Comparison of ENCODE assay signal across 24 cellular contexts in genomic region chr2:239611222-239611795, GRCh38.
DNase-seq lines count a peak whose midpoint lies in the region; ATAC-seq and TF ChIP-seq lines count a peak whose summit lies in the region.
"Had no signal": no experiment of that assay in that cellular context is flagged by ENCODE, and none has a peak within 500 bp of the region (broad histone marks: within the 10 kb centered on the region; RNA-seq: fewer than 3 reads in every experiment).

No MANE protein-coding gene starts in this region.

- H3K23ac ChIP-seq in neuronal stem cell (ENCODE audit: low read depth, low read length, poor library complexity), result no peak overlapping the region

- peak overlapping the region in 1 of 2 donors; percentile 36 for H3K4me3 ChIP-seq in neuronal stem cell (ENCODE audit: low read length in 2 of 2)
- H3K4me3 ChIP-seq in PC-9, result no peak overlapping the region
- H3K4me3 ChIP-seq: gastrocnemius medialis, right lobe of liver, suprapubic skin had no signal

- no peak overlapping the region for H2BK12ac ChIP-seq in neuronal stem cell (ENCODE audit: low read length)

- no peak overlapping the region for H2AK5ac ChIP-seq in neuronal stem cell (ENCODE audit: low read depth, low read length)

- peak overlapping the region; percentile 21 for H3K18ac ChIP-seq in neuronal stem cell (ENCODE audit: low read length)

- H3F3A ChIP-seq in PC-9 (ENCODE audit: insufficient read depth, low read depth), result no peaks in the 10 kb centered on the region

- H2AFZ ChIP-seq in neuronal stem cell (ENCODE audit: low read length) (no peak overlapping the region), PC-9 (no peak overlapping the region)

- no peak overlapping the region for H2BK120ac ChIP-seq in neuronal stem cell (ENCODE audit: low read depth, low read length)

- H3K27ac ChIP-seq in neuronal stem cell (replicated peaks; ENCODE audit: low read length) (no peak overlapping the region), PC-9 (no peak overlapping the region)
- H3K27ac ChIP-seq: gastrocnemius medialis, right lobe of liver, suprapubic skin had no signal

- H3K79me1 ChIP-seq in neuronal stem cell (ENCODE audit: low read depth, low read length), result no peaks in the 10 kb centered on the region

- no peak overlapping the region for H4K8ac ChIP-seq in neuronal stem cell (ENCODE audit: low read depth, low read length)

- TF ChIP-seq CTCF in PC-9 (conservative IDR thresholded peaks at IDR 0.05), result no peak

- no peaks in the 10 kb centered on the region for H4K20me1 ChIP-seq in PC-9 (ENCODE audit: insufficient read depth)

- H3K9ac ChIP-seq in neuronal stem cell (ENCODE audit: low read depth, low read length, poor library complexity), result no peak overlapping the region

- H3K4me1 ChIP-seq in neuronal stem cell (ENCODE audit: control insufficient read depth in 2 of 2, insufficient read depth in 1 of 2, low read depth in 1 of 2, low read length in 2 of 2) (peaks cover 0 to 3% of the 10 kb centered on the region in 2 donors), PC-9 (replicated peaks; ENCODE audit: insufficient read depth) (no peaks in the 10 kb centered on the region)
- H3K4me1 ChIP-seq: gastrocnemius medialis, right lobe of liver, suprapubic skin had no signal

- no peak overlapping the region for H2BK5ac ChIP-seq in neuronal stem cell (ENCODE audit: low read length)

- DNase-seq in NCI-H2196 (lab: John Stamatoyannopoulos, UW; ENCODE audit: unreplicated experiment) (peak; percentile 21), NCI-H2196 treated with DMSO at 0.1 percent for 48 hours (lab: John Stamatoyannopoulos, UW; ENCODE audit: unreplicated experiment) (no peak), COLO668 (lab: John Stamatoyannopoulos, UW; ENCODE audit: unreplicated experiment) (peak; percentile 46), NCI-H526 (lab: John Stamatoyannopoulos, UW) (peak; percentile 92 to 97), neuronal stem cell (ENCODE audit: low spot score) (no peak), PC-9 (no peak)
- DNase-seq: activated CD4-positive, CD25-positive, alpha-beta regulatory T cell; activated gamma-delta T cell; CD4-positive, alpha-beta memory T cell; EL; gastrocnemius medialis; GOT3; Karpas-422; mammary epithelial cell; MV-4-11; NCI-H187; stimulated activated CD4-positive, alpha-beta T cell treated with anti-CD3 and anti-CD28 coated beads, Interleukin-4, amount 100 ng/mL, for 4 hours; stimulated activated naive CD4-positive, alpha-beta T cell had no signal

- POLR2A ChIA-PET in PC-9 (lab: Charles Lee; ENCODE audit: unreplicated experiment), result no interaction called here

- CTCF ChIA-PET in PC-9 (lab: Charles Lee), result no interaction called here

- no peaks in the 10 kb centered on the region for H3K27me3 ChIP-seq in neuronal stem cell (ENCODE audit: control insufficient read depth in 3 of 3, insufficient read depth in 3 of 3, low read depth in 1 of 3, low read length in 3 of 3)
- peaks cover 84% of the 10 kb centered on the region for H3K27me3 ChIP-seq in PC-9 (ENCODE audit: insufficient read depth, low read depth)
- H3K27me3 ChIP-seq: right lobe of liver had no signal

- H3K4me2 ChIP-seq in neuronal stem cell (ENCODE audit: insufficient read depth, low read length, poor library complexity, severe bottlenecking) (no peak overlapping the region), PC-9 (no peak overlapping the region)

- no TSS peak for BruUV-seq in PC-9 (replicated peaks; lab: Mats Ljungman, UMichigan)

- no CpG with 5 or more reads among the region's 10 CpGs for WGBS in neuronal stem cell (ENCODE audit: extremely low coverage in 2 of 2, insufficient read length in 2 of 2, insufficient replicate concordance in 1 of 2), 2 donors

- no peaks in the 10 kb centered on the region for H3K9me2 ChIP-seq in PC-9 (ENCODE audit: insufficient read depth)

- H3K14ac ChIP-seq in neuronal stem cell (ENCODE audit: low read length), result no peak overlapping the region

- no peaks in the 10 kb centered on the region for H3K79me2 ChIP-seq in PC-9 (ENCODE audit: low read depth)

- no peaks in the 10 kb centered on the region for H3K36me3 ChIP-seq in neuronal stem cell (replicated peaks in 1 of 2; ENCODE audit: control insufficient read depth in 2 of 2, insufficient read depth in 2 of 2, low read length in 2 of 2)
- H3K36me3 ChIP-seq in PC-9 (ENCODE audit: low read depth), result no peaks in the 10 kb centered on the region
- H3K36me3 ChIP-seq: gastrocnemius medialis, right lobe of liver, suprapubic skin had no signal

- ATAC-seq in HG03521 (IDR thresholded peaks at IDR 0.05; ENCODE audit: unreplicated experiment), result no peak
- no peak for ATAC-seq in GM21526 (IDR thresholded peaks at IDR 0.05; ENCODE audit: low FRiP score, unreplicated experiment)
- ATAC-seq: gastrocnemius medialis, HepG2, T-cell had no signal

- no peak overlapping the region for H2BK15ac ChIP-seq in neuronal stem cell (ENCODE audit: low read length)

- intact Hi-C loops in PC-9 (cut with micrococcal nuclease; ENCODE audit: unreplicated experiment), result no loop called here

- H3K4ac ChIP-seq in neuronal stem cell (ENCODE audit: low read length), result no peak overlapping the region

- H4K91ac ChIP-seq in neuronal stem cell (ENCODE audit: low read depth, low read length, poor library complexity), result no peak overlapping the region

- peaks cover 0 to 4% of the 10 kb centered on the region in 2 donors for H3K9me3 ChIP-seq in neuronal stem cell (replicated peaks in 1 of 2; ENCODE audit: control insufficient read depth in 2 of 2, insufficient read depth in 1 of 2, low read depth in 1 of 2, low read length in 2 of 2)
- no peaks in the 10 kb centered on the region for H3K9me3 ChIP-seq in PC-9 (ENCODE audit: insufficient read depth, low read depth)
- H3K9me3 ChIP-seq: suprapubic skin had no signal

Comparison
In these comparisons a context has a peak if more than half of its experiments do, and no peak if none do; other contexts are left out.
1. DNase-seq: peak in NCI-H2196 (single experiment), COLO668 (single experiment) and NCI-H526 (2 of 2); none in NCI-H2196 treated with DMSO at 0.1 percent for 48 hours (single experiment), neuronal stem cell (single experiment) and PC-9 (0 of 2).